In the genomic region with DNA sequence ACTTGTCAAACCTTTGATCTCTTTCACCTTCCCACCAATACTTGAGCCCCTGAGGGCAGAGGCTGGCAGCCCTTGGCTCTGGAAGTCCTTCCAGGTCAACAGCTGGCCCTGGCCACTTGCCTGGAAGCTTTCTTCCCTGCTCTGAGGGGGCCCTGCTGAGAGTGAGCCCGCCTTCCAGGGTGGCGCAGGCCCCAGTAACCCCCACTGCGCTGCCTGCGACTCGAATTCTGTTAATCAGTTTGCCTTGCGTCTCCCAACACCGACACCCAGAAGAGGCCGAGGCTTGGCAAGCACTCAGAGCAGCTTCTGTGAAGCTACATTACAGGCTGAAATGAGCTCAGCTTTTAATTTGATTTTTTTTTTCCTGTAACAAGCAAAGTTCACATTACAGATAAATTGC, we compare ENCODE assay signal across 26 cellular contexts.
A peak's percentile ranks its signal among the peaks of the same experiment; 100 is the strongest.
DNase-seq lines count a peak whose midpoint lies in the region; ATAC-seq and TF ChIP-seq lines count a peak whose summit lies in the region.
"Had no signal": no experiment of that assay in that cellular context is flagged by ENCODE, and none has a peak within 500 bp of the region (broad histone marks: within the 10 kb centered on the region; RNA-seq: fewer than 3 reads in every experiment).

No MANE protein-coding gene starts in this region.

- peaks cover 11% of the 10 kb centered on the region for H3K9me2 ChIP-seq in GM23338 (ENCODE audit: insufficient read depth)

- H3K27ac Mint-ChIP-seq in GM23338 (no peak overlapping the region), mesothelial cell of epicardium (peak overlapping the region; percentile 12), type B pancreatic cell (no peak overlapping the region)
- H3K27ac Mint-ChIP-seq: activated CD8-positive, alpha-beta memory T cell treated with anti-CD3 and anti-CD28 coated beads, Interleukin-2, amount 10 ng/mL, durations not matched to agents 7 days and 5 days; activated naive CD8-positive, alpha-beta T cell treated with anti-CD3 and anti-CD28 coated beads, Interleukin-2, amount 10 ng/mL, durations not matched to agents 7 days and 5 days; neural progenitor cell; T-cell had no signal

- ATAC-seq in GM23338 (no peak), GM21381 (IDR thresholded peaks at IDR 0.05; ENCODE audit: unreplicated experiment) (no peak)
- ATAC-seq: activated CD8-positive, alpha-beta memory T cell treated with anti-CD3 and anti-CD28 coated beads, Interleukin-2, amount 10 ng/mL, durations not matched to agents 7 days and 5 days; foreskin keratinocyte; left cardiac atrium; sciatic nerve; T-cell had no signal

- H3K4me2 ChIP-seq in GM23338, result no peak overlapping the region
- H3K4me2 ChIP-seq: neural progenitor cell had no signal

- H3K27me3 Mint-ChIP-seq in GM23338 (ENCODE audit: insufficient read depth, low read depth, poor library complexity), result no peaks in the 10 kb centered on the region
- no peaks in the 10 kb centered on the region for H3K27me3 Mint-ChIP-seq in mesothelial cell of epicardium (ENCODE audit: low read depth)
- peaks cover 8% of the 10 kb centered on the region for H3K27me3 Mint-ChIP-seq in type B pancreatic cell
- H3K27me3 Mint-ChIP-seq: activated CD8-positive, alpha-beta memory T cell treated with anti-CD3 and anti-CD28 coated beads, Interleukin-2, amount 10 ng/mL, durations not matched to agents 7 days and 5 days; activated naive CD8-positive, alpha-beta T cell treated with anti-CD3 and anti-CD28 coated beads, Interleukin-2, amount 10 ng/mL, durations not matched to agents 7 days and 5 days had no signal

- H3K4me1 Mint-ChIP-seq in GM23338 (peaks cover 3% of the 10 kb centered on the region; the same call in 1 of the 3 replicates), mesothelial cell of epicardium (no peaks in the 10 kb centered on the region), type B pancreatic cell (ENCODE audit: unreplicated experiment) (peaks cover 12% of the 10 kb centered on the region)
- H3K4me1 Mint-ChIP-seq: activated CD8-positive, alpha-beta memory T cell treated with anti-CD3 and anti-CD28 coated beads, Interleukin-2, amount 10 ng/mL, durations not matched to agents 7 days and 5 days; activated naive CD8-positive, alpha-beta T cell treated with anti-CD3 and anti-CD28 coated beads, Interleukin-2, amount 10 ng/mL, durations not matched to agents 7 days and 5 days; central memory CD8-positive, alpha-beta T cell; T-cell had no signal

- H3K4me3 ChIP-seq in GM23338, result no peak overlapping the region
- H3K4me3 ChIP-seq: esophagus squamous epithelium, neural progenitor cell, upper lobe of left lung had no signal

- H3K27me3 ChIP-seq in GM23338 (ENCODE audit: insufficient read depth), result no peaks in the 10 kb centered on the region
- H3K27me3 ChIP-seq: esophagus squamous epithelium, foreskin keratinocyte, neural progenitor cell, upper lobe of left lung had no signal

- H2AFZ ChIP-seq in GM23338, result peak overlapping the region; percentile 52; the same call in 1 of the 2 replicates
- H2AFZ ChIP-seq: neural progenitor cell had no signal

- H3K27ac ChIP-seq in GM23338 (ENCODE audit: low read depth) (no peak overlapping the region), caudate nucleus (ENCODE audit: low read depth, low read length) (peak overlapping the region; percentile 67), substantia nigra (ENCODE audit: low read depth, low read length, poor library complexity, severe bottlenecking) (peak overlapping the region; percentile 79)
- H3K27ac ChIP-seq: esophagus squamous epithelium, foreskin keratinocyte, neural progenitor cell, upper lobe of left lung had no signal

- TF ChIP-seq CTCF in GM23338 (conservative IDR thresholded peaks at IDR 0.05; ENCODE audit: low read depth in 2 of 2) (no peak), mesothelial cell of epicardium (IDR thresholded peaks at IDR 0.05; ENCODE audit: unreplicated experiment) (no peak), type B pancreatic cell (conservative IDR thresholded peaks at IDR 0.05) (no peak)

- no peaks in the 10 kb centered on the region for H4K20me1 ChIP-seq in GM23338 (replicated peaks; ENCODE audit: insufficient read depth)

- H3K79me2 ChIP-seq in GM23338 (replicated peaks; ENCODE audit: insufficient read depth), result no peaks in the 10 kb centered on the region

- H3K9me3 Mint-ChIP-seq in GM23338, result no peaks in the 10 kb centered on the region
- peaks cover 4% of the 10 kb centered on the region for H3K9me3 Mint-ChIP-seq in mesothelial cell of epicardium
- peaks cover 5% of the 10 kb centered on the region for H3K9me3 Mint-ChIP-seq in type B pancreatic cell
- H3K9me3 Mint-ChIP-seq: activated naive CD8-positive, alpha-beta T cell treated with anti-CD3 and anti-CD28 coated beads, Interleukin-2, amount 10 ng/mL, durations not matched to agents 7 days and 5 days; central memory CD8-positive, alpha-beta T cell; T-cell had no signal

- no peaks in the 10 kb centered on the region for H3K36me3 Mint-ChIP-seq in GM23338 (ENCODE audit: low read depth)
- H3K36me3 Mint-ChIP-seq in mesothelial cell of epicardium, result no peaks in the 10 kb centered on the region
- H3K36me3 Mint-ChIP-seq in type B pancreatic cell, result no peaks in the 10 kb centered on the region
- H3K36me3 Mint-ChIP-seq: activated CD8-positive, alpha-beta memory T cell treated with anti-CD3 and anti-CD28 coated beads, Interleukin-2, amount 10 ng/mL, durations not matched to agents 7 days and 5 days; activated naive CD8-positive, alpha-beta T cell treated with anti-CD3 and anti-CD28 coated beads, Interleukin-2, amount 10 ng/mL, durations not matched to agents 7 days and 5 days; T-cell had no signal

- no peaks in the 10 kb centered on the region for H3K4me1 ChIP-seq in GM23338 (ENCODE audit: insufficient read depth)
- H3K4me1 ChIP-seq: foreskin keratinocyte, neural progenitor cell, upper lobe of left lung had no signal

- DNase-seq in GM23338 (ENCODE audit: low spot score) (no peak), caudate nucleus (lab: John Stamatoyannopoulos, UW) (peak in 37 of 61 donors; percentile 9 to 66 (median 31)), mesothelial cell of epicardium (ENCODE audit: low spot score in 2 of 2, unreplicated experiment in 2 of 2) (no peak), substantia nigra (lab: John Stamatoyannopoulos, UW) (peak in 31 of 49 donors; percentile 3 to 57 (median 28)), type B pancreatic cell (ENCODE audit: extremely low spot score, unreplicated experiment) (no peak)
- no peak for DNase-seq in stimulated activated CD4-positive, alpha-beta T cell treated with anti-CD3 and anti-CD28 coated beads, Interleukin-2, amount 100 ng/mL, for 24 hours
- DNase-seq: activated CD8-positive, alpha-beta memory T cell treated with anti-CD3 and anti-CD28 coated beads, Interleukin-2, amount 10 ng/mL, durations not matched to agents 7 days and 5 days; activated gamma-delta T cell treated with Interleukin-2 at 50 U/mL for 16 hours; activated naive CD8-positive, alpha-beta T cell treated with anti-CD3 and anti-CD28 coated beads, Interleukin-2, amount 10 ng/mL, durations not matched to agents 7 days and 5 days; activated T-cell treated with anti-CD3 and anti-CD28 coated beads, Interleukin-2, amount 50 U/mL, for 48 hours; DMS153; esophagus squamous epithelium; foreskin keratinocyte; GOT3; IMR-90; left cardiac atrium; NCI-H2107; NCI-H345; SIG-M5; stimulated activated CD4-positive, alpha-beta T cell treated with anti-CD3 and anti-CD28 coated beads, Interleukin-4, amount 100 ng/mL, for 24 hours; T-cell had no signal

- no peaks in the 10 kb centered on the region for H3K36me3 ChIP-seq in GM23338 (ENCODE audit: insufficient read depth)
- H3K36me3 ChIP-seq: esophagus squamous epithelium, neural progenitor cell, upper lobe of left lung had no signal

- no peak overlapping the region for H3K4me3 Mint-ChIP-seq in GM23338
- H3K4me3 Mint-ChIP-seq in mesothelial cell of epicardium, result no peak overlapping the region
- no peak overlapping the region for H3K4me3 Mint-ChIP-seq in type B pancreatic cell
- H3K4me3 Mint-ChIP-seq: activated CD8-positive, alpha-beta memory T cell treated with anti-CD3 and anti-CD28 coated beads, Interleukin-2, amount 10 ng/mL, durations not matched to agents 7 days and 5 days; activated naive CD8-positive, alpha-beta T cell treated with anti-CD3 and anti-CD28 coated beads, Interleukin-2, amount 10 ng/mL, durations not matched to agents 7 days and 5 days; central memory CD8-positive, alpha-beta T cell; neural progenitor cell; T-cell had no signal

- no peaks in the 10 kb centered on the region for H3F3A ChIP-seq in GM23338 (replicated peaks; ENCODE audit: low read depth)

TF ChIP-seq in GM23338, 12 proteins besides CTCF, POLR2A, EP300 and RAD21 (continues in another document):
- no peak for TF ChIP-seq POLR2AphosphoS5 (IDR thresholded peaks at IDR 0.05; ENCODE audit: low read depth)
- no peak for TF ChIP-seq EZH2phosphoT487 (IDR thresholded peaks at IDR 0.05; ENCODE audit: unreplicated experiment)
- TF ChIP-seq, protein P1, sequence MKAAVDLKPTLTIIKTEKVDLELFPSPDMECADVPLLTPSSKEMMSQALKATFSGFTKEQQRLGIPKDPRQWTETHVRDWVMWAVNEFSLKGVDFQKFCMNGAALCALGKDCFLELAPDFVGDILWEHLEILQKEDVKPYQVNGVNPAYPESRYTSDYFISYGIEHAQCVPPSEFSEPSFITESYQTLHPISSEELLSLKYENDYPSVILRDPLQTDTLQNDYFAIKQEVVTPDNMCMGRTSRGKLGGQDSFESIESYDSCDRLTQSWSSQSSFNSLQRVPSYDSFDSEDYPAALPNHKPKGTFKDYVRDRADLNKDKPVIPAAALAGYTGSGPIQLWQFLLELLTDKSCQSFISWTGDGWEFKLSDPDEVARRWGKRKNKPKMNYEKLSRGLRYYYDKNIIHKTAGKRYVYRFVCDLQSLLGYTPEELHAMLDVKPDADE (IDR thresholded peaks at IDR 0.05), result no peak
- no peak for TF ChIP-seq ZNF114 (CRISPR knock-in tag; IDR thresholded peaks at IDR 0.05)
- no peak for TF ChIP-seq NANOG (IDR thresholded peaks at IDR 0.05; ENCODE audit: borderline replicate concordance)
- TF ChIP-seq EZH2 (IDR thresholded peaks at IDR 0.05; ENCODE audit: low read depth, unreplicated experiment), result no peak
- no peak for TF ChIP-seq CREB1 (CRISPR knock-in tag; IDR thresholded peaks at IDR 0.05; ENCODE audit: low read depth)
- TF ChIP-seq ZNF331 (CRISPR knock-in tag; IDR thresholded peaks at IDR 0.05; ENCODE audit: low read depth), result no peak
- no peak for TF ChIP-seq STAT1 (IDR thresholded peaks at IDR 0.05; ENCODE audit: unreplicated experiment)
- no peak for TF ChIP-seq JUNB (IDR thresholded peaks at IDR 0.05; ENCODE audit: unreplicated experiment)

Comparison
In these comparisons a context has a peak if more than half of its experiments do, and no peak if none do; other contexts are left out.
1. DNase-seq: peak in caudate nucleus (37 of 61) and substantia nigra (31 of 49); none in GM23338 (single experiment), mesothelial cell of epicardium (0 of 2), stimulated activated CD4-positive, alpha-beta T cell treated with anti-CD3 and anti-CD28 coated beads, Interleukin-2, amount 100 ng/mL, for 24 hours (0 of 2) and type B pancreatic cell (single experiment).